In the genomic region with DNA sequence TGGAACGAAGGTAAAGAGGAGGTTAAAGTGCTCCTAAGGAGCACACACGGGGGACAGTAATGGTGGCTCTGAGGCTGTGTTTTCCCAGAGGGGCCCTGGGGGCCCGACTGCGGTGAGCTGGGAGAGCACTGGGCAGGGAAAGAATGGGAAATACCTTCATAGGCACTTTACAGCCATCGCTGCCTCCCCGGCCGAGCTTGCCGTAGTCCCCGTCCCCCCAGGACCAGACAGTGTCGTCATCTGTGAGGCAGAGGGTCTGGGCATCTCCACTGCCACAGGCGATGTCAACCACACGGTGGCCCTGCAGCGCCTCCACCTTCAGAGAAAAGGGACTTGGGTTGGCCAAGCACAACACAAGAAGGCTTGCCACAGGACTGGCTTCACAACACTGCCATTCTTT, we compare ENCODE assay signal across 2 cellular contexts.
TF ChIP-seq lines count a peak whose summit lies in the region.

No MANE protein-coding gene starts in this region.

TF ChIP-seq in SK-N-SH, 30 proteins besides CTCF, POLR2A, EP300 and RAD21 (continued from another document):
- TF ChIP-seq, protein P1, sequence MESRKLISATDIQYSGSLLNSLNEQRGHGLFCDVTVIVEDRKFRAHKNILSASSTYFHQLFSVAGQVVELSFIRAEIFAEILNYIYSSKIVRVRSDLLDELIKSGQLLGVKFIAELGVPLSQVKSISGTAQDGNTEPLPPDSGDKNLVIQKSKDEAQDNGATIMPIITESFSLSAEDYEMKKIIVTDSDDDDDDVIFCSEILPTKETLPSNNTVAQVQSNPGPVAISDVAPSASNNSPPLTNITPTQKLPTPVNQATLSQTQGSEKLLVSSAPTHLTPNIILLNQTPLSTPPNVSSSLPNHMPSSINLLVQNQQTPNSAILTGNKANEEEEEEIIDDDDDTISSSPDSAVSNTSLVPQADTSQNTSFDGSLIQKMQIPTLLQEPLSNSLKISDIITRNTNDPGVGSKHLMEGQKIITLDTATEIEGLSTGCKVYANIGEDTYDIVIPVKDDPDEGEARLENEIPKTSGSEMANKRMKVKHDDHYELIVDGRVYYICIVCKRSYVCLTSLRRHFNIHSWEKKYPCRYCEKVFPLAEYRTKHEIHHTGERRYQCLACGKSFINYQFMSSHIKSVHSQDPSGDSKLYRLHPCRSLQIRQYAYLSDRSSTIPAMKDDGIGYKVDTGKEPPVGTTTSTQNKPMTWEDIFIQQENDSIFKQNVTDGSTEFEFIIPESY (IDR thresholded peaks at IDR 0.05; ENCODE audit: borderline replicate concordance, low read depth), result no peak
- TF ChIP-seq, protein P2, sequence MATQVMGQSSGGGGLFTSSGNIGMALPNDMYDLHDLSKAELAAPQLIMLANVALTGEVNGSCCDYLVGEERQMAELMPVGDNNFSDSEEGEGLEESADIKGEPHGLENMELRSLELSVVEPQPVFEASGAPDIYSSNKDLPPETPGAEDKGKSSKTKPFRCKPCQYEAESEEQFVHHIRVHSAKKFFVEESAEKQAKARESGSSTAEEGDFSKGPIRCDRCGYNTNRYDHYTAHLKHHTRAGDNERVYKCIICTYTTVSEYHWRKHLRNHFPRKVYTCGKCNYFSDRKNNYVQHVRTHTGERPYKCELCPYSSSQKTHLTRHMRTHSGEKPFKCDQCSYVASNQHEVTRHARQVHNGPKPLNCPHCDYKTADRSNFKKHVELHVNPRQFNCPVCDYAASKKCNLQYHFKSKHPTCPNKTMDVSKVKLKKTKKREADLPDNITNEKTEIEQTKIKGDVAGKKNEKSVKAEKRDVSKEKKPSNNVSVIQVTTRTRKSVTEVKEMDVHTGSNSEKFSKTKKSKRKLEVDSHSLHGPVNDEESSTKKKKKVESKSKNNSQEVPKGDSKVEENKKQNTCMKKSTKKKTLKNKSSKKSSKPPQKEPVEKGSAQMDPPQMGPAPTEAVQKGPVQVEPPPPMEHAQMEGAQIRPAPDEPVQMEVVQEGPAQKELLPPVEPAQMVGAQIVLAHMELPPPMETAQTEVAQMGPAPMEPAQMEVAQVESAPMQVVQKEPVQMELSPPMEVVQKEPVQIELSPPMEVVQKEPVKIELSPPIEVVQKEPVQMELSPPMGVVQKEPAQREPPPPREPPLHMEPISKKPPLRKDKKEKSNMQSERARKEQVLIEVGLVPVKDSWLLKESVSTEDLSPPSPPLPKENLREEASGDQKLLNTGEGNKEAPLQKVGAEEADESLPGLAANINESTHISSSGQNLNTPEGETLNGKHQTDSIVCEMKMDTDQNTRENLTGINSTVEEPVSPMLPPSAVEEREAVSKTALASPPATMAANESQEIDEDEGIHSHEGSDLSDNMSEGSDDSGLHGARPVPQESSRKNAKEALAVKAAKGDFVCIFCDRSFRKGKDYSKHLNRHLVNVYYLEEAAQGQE (IDR thresholded peaks at IDR 0.05; ENCODE audit: low read depth, low read length), result no peak

TF ChIP-seq in SK-N-SH treated with all-trans-retinoic acid at 6 μM for 48 hours, 23 proteins besides CTCF, POLR2A, EP300 and RAD21 (continued from another document):
- TF ChIP-seq, protein P3, sequence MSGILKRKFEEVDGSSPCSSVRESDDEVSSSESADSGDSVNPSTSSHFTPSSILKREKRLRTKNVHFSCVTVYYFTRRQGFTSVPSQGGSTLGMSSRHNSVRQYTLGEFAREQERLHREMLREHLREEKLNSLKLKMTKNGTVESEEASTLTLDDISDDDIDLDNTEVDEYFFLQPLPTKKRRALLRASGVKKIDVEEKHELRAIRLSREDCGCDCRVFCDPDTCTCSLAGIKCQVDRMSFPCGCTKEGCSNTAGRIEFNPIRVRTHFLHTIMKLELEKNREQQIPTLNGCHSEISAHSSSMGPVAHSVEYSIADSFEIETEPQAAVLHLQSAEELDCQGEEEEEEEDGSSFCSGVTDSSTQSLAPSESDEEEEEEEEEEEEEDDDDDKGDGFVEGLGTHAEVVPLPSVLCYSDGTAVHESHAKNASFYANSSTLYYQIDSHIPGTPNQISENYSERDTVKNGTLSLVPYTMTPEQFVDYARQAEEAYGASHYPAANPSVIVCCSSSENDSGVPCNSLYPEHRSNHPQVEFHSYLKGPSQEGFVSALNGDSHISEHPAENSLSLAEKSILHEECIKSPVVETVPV (CRISPR knock-in tag; IDR thresholded peaks at IDR 0.05), result no peak
- TF ChIP-seq RARB (CRISPR knock-in tag; IDR thresholded peaks at IDR 0.05), result no peak
- TF ChIP-seq ZNF8 (CRISPR knock-in tag; IDR thresholded peaks at IDR 0.05), result no peak
- TF ChIP-seq ARNTL (CRISPR knock-in tag; IDR thresholded peaks at IDR 0.05; ENCODE audit: borderline replicate concordance, low read depth), result no peak
- TF ChIP-seq BACH2 (CRISPR knock-in tag; IDR thresholded peaks at IDR 0.05; ENCODE audit: borderline replicate concordance), result no peak
- TF ChIP-seq CSDC2 (CRISPR knock-in tag; IDR thresholded peaks at IDR 0.05), result no peak
